10 cellular contexts compared by ENCODE assay signal in the genomic region with DNA sequence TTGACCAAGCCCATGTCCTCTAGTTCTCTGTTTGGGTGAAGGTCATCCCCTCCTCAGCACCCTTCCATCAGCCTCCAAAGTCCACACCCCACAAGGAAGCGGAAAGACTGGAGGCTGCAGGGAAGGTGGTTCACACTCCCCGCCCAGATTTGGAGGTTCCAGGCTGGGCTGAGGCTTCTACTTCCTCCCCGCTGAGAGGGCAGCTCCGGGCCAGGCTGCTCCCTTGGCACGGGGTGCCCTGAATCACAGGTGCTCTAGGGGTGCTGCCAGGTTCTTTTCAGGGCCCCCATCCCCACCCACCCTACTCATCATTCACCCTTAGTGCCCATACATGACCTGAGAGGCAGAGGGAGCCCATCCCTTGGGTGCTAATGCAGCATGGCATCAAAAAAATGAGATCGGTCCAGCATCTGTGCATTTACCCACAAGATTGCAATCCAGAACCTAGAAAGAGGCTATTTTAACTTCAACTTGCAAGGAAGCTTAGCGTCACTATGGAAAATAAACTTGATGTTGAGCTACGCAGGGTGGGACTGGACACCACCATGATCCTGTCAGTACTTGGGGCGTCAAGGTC.
"Had no signal": no experiment of that assay in that cellular context is flagged by ENCODE, and none has a peak within 500 bp of the region (broad histone marks: within the 10 kb centered on the region; RNA-seq: fewer than 3 reads in every experiment).

No MANE protein-coding gene starts in this region.

- FAIRE-seq: astrocyte had no signal

- H3K4me3 ChIP-seq: cardiac muscle cell, hepatocyte, tibial artery had no signal

- H3K4me1 ChIP-seq: tibial artery had no signal

- H2AFZ ChIP-seq: hepatocyte had no signal

- H3K4me2 ChIP-seq: hepatocyte had no signal

- ATAC-seq: natural killer cell treated with Interleukin-12 subunit alpha and Interleukin-12 subunit beta and Interleukin-15 and Interleukin-18, amount 100 ng/mL, for 72 hours had no signal

- H3K36me3 ChIP-seq: cardiac muscle cell, tibial artery had no signal

- H3K79me2 ChIP-seq: hepatocyte had no signal

- H3K27me3 ChIP-seq: cardiac muscle cell, hepatocyte, tibial artery had no signal

- DNase-seq: activated CD4-positive, CD25-positive, alpha-beta regulatory T cell; effector memory CD4-positive, alpha-beta T cell; mammary epithelial cell; occipital lobe had no signal

- H3K27ac ChIP-seq: epithelial cell of prostate, tibial artery had no signal
